In genomic region chr16:47612711-47613110, GRCh38 we compare ENCODE assay signal across 30 cellular contexts.
DNase-seq lines count a peak whose midpoint lies in the region; ATAC-seq and TF ChIP-seq lines count a peak whose summit lies in the region.
"Had no signal": no experiment of that assay in that cellular context is flagged by ENCODE, and none has a peak within 500 bp of the region (broad histone marks: within the 10 kb centered on the region; RNA-seq: fewer than 3 reads in every experiment).

No MANE protein-coding gene starts in this region.

- H3K27ac ChIP-seq in mammary epithelial cell (ENCODE audit: insufficient read depth, low read depth, low read length) (peak overlapping the region; percentile 33), foreskin keratinocyte (no peak overlapping the region)
- H3K27ac ChIP-seq: dorsolateral prefrontal cortex, SK-N-MC, suprapubic skin had no signal

- WGBS in mammary epithelial cell (ENCODE audit: low coverage, missing lambda C conversion rate): 50% methylated on average over 2 of the region's 2 CpGs

- H3K9me3 Mint-ChIP-seq in natural killer cell: no peaks in the 10 kb centered on the region
- H3K9me3 Mint-ChIP-seq in natural killer cell treated with Interleukin-12 subunit alpha and Interleukin-12 subunit beta and Interleukin-15 and Interleukin-18, amount 100 ng/mL, for 72 hours: peaks cover 3% of the 10 kb centered on the region
- no peaks in the 10 kb centered on the region for H3K9me3 Mint-ChIP-seq in stimulated activated effector memory CD8-positive, alpha-beta T cell treated with anti-CD3 and anti-CD28 coated beads, Interleukin-12 subunit alpha, Interleukin-12 subunit beta, amount 100 ng/mL, for 72 hours
- H3K9me3 Mint-ChIP-seq: activated T-helper 17 cell treated with anti-CD3 and anti-CD28 coated beads, Interleukin-2, amount 50 U/mL, for 72 hours; T-helper 1 cell treated with Interleukin-12 subunit alpha and Interleukin-12 subunit beta and Interleukin-4 antibody, amounts not matched to agents 30 μg/mL and 1 μg/mL, for 36 hours had no signal

- H3K79me2 ChIP-seq in mammary epithelial cell (ENCODE audit: insufficient read depth, low read length): no peaks in the 10 kb centered on the region

- no peaks in the 10 kb centered on the region for H3K27me3 ChIP-seq in mammary epithelial cell (ENCODE audit: insufficient read depth, low read length)
- H3K27me3 ChIP-seq in foreskin keratinocyte: no peaks in the 10 kb centered on the region
- H3K27me3 ChIP-seq in MG63: no peaks in the 10 kb centered on the region
- H3K27me3 ChIP-seq: dorsolateral prefrontal cortex, suprapubic skin had no signal

- H3K4me2 ChIP-seq in mammary epithelial cell (ENCODE audit: insufficient read depth, low read depth, low read length): peak overlapping the region; percentile 26

- H3K9ac ChIP-seq in mammary epithelial cell (ENCODE audit: insufficient read depth, low read length): no peak overlapping the region

- H3K36me3 ChIP-seq in mammary epithelial cell (ENCODE audit: insufficient read depth, low read length) (no peaks in the 10 kb centered on the region), MG63 (no peaks in the 10 kb centered on the region)

- H3K4me1 ChIP-seq in mammary epithelial cell (ENCODE audit: insufficient read depth, low read length) (peaks cover 21% of the 10 kb centered on the region), foreskin keratinocyte (peaks cover 14% of the 10 kb centered on the region)
- H3K4me1 ChIP-seq: HAP-1, suprapubic skin had no signal

- no peak overlapping the region for H3K4me3 ChIP-seq in mammary epithelial cell (replicated peaks in 1 of 3; ENCODE audit: insufficient read depth in 1 of 3, low read depth in 2 of 3, low read length in 3 of 3)
- H3K4me3 ChIP-seq in MG63: no peak overlapping the region
- H3K4me3 ChIP-seq: dorsolateral prefrontal cortex, HAP-1, SK-N-MC, suprapubic skin had no signal

- peak overlapping the region; percentile 75 for H2AFZ ChIP-seq in mammary epithelial cell (ENCODE audit: low read depth, low read length)

- H4K20me1 ChIP-seq in mammary epithelial cell (ENCODE audit: insufficient read depth, low read length): no peaks in the 10 kb centered on the region

- H3K27ac Mint-ChIP-seq in natural killer cell: peak overlapping the region; percentile 48 to 60
- peak overlapping the region in 1 of 2 donors; percentile 27 for H3K27ac Mint-ChIP-seq in natural killer cell treated with Interleukin-12 subunit alpha and Interleukin-12 subunit beta and Interleukin-15 and Interleukin-18, amount 100 ng/mL, for 72 hours
- H3K27ac Mint-ChIP-seq in stimulated activated effector memory CD8-positive, alpha-beta T cell treated with anti-CD3 and anti-CD28 coated beads, Interleukin-12 subunit alpha, Interleukin-12 subunit beta, amount 100 ng/mL, for 72 hours: peak overlapping the region; percentile 60
- H3K27ac Mint-ChIP-seq: activated CD4-positive, alpha-beta memory T cell treated with anti-CD3 and anti-CD28 coated beads, Interleukin-2, amount 10 ng/mL, durations not matched to agents 7 days and 5 days; activated naive CD8-positive, alpha-beta T cell; activated T-helper 17 cell treated with anti-CD3 and anti-CD28 coated beads, Interleukin-2, amount 50 U/mL, for 72 hours; T-helper 1 cell treated with Interleukin-12 subunit alpha and Interleukin-12 subunit beta and Interleukin-4 antibody, amounts not matched to agents 30 μg/mL and 1 μg/mL, for 36 hours had no signal

- dilution Hi-C loops in mammary epithelial cell (cut with HindIII; ENCODE audit: low sequenced_read_pairs): no loop called here

- CTCF ChIA-PET in mammary epithelial cell (lab: Charles Lee; ENCODE audit: low non-redundant PET): no interaction called here

- peaks cover 35 to 42% of the 10 kb centered on the region in 2 donors for H3K4me1 Mint-ChIP-seq in natural killer cell
- H3K4me1 Mint-ChIP-seq in natural killer cell treated with Interleukin-12 subunit alpha and Interleukin-12 subunit beta and Interleukin-15 and Interleukin-18, amount 100 ng/mL, for 72 hours (ENCODE audit: low read depth in 2 of 2): peaks cover 13 to 36% of the 10 kb centered on the region in 2 donors
- peaks cover 31% of the 10 kb centered on the region for H3K4me1 Mint-ChIP-seq in stimulated activated effector memory CD8-positive, alpha-beta T cell treated with anti-CD3 and anti-CD28 coated beads, Interleukin-12 subunit alpha, Interleukin-12 subunit beta, amount 100 ng/mL, for 72 hours
- H3K4me1 Mint-ChIP-seq: activated T-helper 17 cell treated with anti-CD3 and anti-CD28 coated beads, Interleukin-2, amount 50 U/mL, for 72 hours had no signal

- H3K36me3 Mint-ChIP-seq in natural killer cell: peaks cover 11% of the 10 kb centered on the region
- H3K36me3 Mint-ChIP-seq in natural killer cell treated with Interleukin-12 subunit alpha and Interleukin-12 subunit beta and Interleukin-15 and Interleukin-18, amount 100 ng/mL, for 72 hours: peaks cover 21% of the 10 kb centered on the region
- H3K36me3 Mint-ChIP-seq in stimulated activated effector memory CD8-positive, alpha-beta T cell treated with anti-CD3 and anti-CD28 coated beads, Interleukin-12 subunit alpha, Interleukin-12 subunit beta, amount 100 ng/mL, for 72 hours: no peaks in the 10 kb centered on the region

- no peaks in the 10 kb centered on the region for H3K9me3 ChIP-seq in mammary epithelial cell (replicated peaks; ENCODE audit: insufficient read depth, low read length)
- no peaks in the 10 kb centered on the region for H3K9me3 ChIP-seq in MG63
- H3K9me3 ChIP-seq: HAP-1, suprapubic skin had no signal

- no peak for TF ChIP-seq CTCF in natural killer cell (IDR thresholded peaks at IDR 0.05)
- no peak for TF ChIP-seq CTCF in mammary epithelial cell (conservative IDR thresholded peaks at IDR 0.05 in 1 of 2, IDR thresholded peaks at IDR 0.05 in 1 of 2; ENCODE audit: extremely low read depth in 1 of 2, insufficient read depth in 1 of 2, low read depth in 1 of 2, low read length in 2 of 2)
- TF ChIP-seq CTCF in foreskin keratinocyte (conservative IDR thresholded peaks at IDR 0.05): no peak

- H3K4me3 Mint-ChIP-seq in natural killer cell: peak overlapping the region; percentile 52
- no peak overlapping the region for H3K4me3 Mint-ChIP-seq in natural killer cell treated with Interleukin-12 subunit alpha and Interleukin-12 subunit beta and Interleukin-15 and Interleukin-18, amount 100 ng/mL, for 72 hours
- H3K4me3 Mint-ChIP-seq in stimulated activated effector memory CD8-positive, alpha-beta T cell treated with anti-CD3 and anti-CD28 coated beads, Interleukin-12 subunit alpha, Interleukin-12 subunit beta, amount 100 ng/mL, for 72 hours: no peak overlapping the region
- H3K4me3 Mint-ChIP-seq: activated CD4-positive, alpha-beta memory T cell treated with anti-CD3 and anti-CD28 coated beads, Interleukin-2, amount 10 ng/mL, durations not matched to agents 7 days and 5 days; activated naive CD8-positive, alpha-beta T cell; activated T-helper 17 cell treated with anti-CD3 and anti-CD28 coated beads, Interleukin-2, amount 50 U/mL, for 72 hours; T-helper 1 cell treated with Interleukin-12 subunit alpha and Interleukin-12 subunit beta and Interleukin-4 antibody, amounts not matched to agents 30 μg/mL and 1 μg/mL, for 36 hours had no signal

- ATAC-seq in natural killer cell (peak in 1 of 3 donors; percentile 65), foreskin keratinocyte (peak; percentile 57)
- no peak for ATAC-seq in natural killer cell treated with Interleukin-12 subunit alpha and Interleukin-12 subunit beta and Interleukin-15 and Interleukin-18, amount 100 ng/mL, for 72 hours
- ATAC-seq in stimulated activated effector memory CD8-positive, alpha-beta T cell treated with anti-CD3 and anti-CD28 coated beads, Interleukin-12 subunit alpha, Interleukin-12 subunit beta, amount 100 ng/mL, for 72 hours: no peak
- ATAC-seq: activated CD4-positive, CD25-positive, alpha-beta regulatory T cell treated with anti-CD3 and anti-CD28 coated beads, Interleukin-2, amount 50 U/mL, for 24 hours; activated T-helper 17 cell treated with anti-CD3 and anti-CD28 coated beads, Interleukin-2, amount 50 U/mL, for 72 hours; left colon; sciatic nerve had no signal

- in situ Hi-C loops in mammary epithelial cell (cut with MboI; ENCODE audit: low sequenced_read_pairs in 2 of 2): no loop called here

- no peaks in the 10 kb centered on the region for H3K27me3 Mint-ChIP-seq in natural killer cell (ENCODE audit: low read depth in 2 of 2)
- H3K27me3 Mint-ChIP-seq in natural killer cell treated with Interleukin-12 subunit alpha and Interleukin-12 subunit beta and Interleukin-15 and Interleukin-18, amount 100 ng/mL, for 72 hours: no peaks in the 10 kb centered on the region
- H3K27me3 Mint-ChIP-seq: activated CD4-positive, alpha-beta memory T cell treated with anti-CD3 and anti-CD28 coated beads, Interleukin-2, amount 10 ng/mL, durations not matched to agents 7 days and 5 days; activated naive CD8-positive, alpha-beta T cell; activated T-helper 17 cell treated with anti-CD3 and anti-CD28 coated beads, Interleukin-2, amount 50 U/mL, for 72 hours had no signal

- intact Hi-C loops in natural killer cell (cut with micrococcal nuclease): no loop called here
- intact Hi-C loops in mammary epithelial cell (cut with micrococcal nuclease): no loop called here

- DNase-seq in natural killer cell (no peak), mammary epithelial cell (peak; percentile 80), foreskin keratinocyte (peak; percentile 26 to 58), MG63 (no peak), NCI-H2227 (lab: John Stamatoyannopoulos, UW; ENCODE audit: unreplicated experiment) (no peak)
- DNase-seq in natural killer cell treated with Interleukin-12 subunit alpha and Interleukin-12 subunit beta and Interleukin-15 and Interleukin-18, amount 100 ng/mL, for 72 hours (ENCODE audit: low spot score): no peak
- no peak for DNase-seq in stimulated activated effector memory CD8-positive, alpha-beta T cell treated with anti-CD3 and anti-CD28 coated beads, Interleukin-12 subunit alpha, Interleukin-12 subunit beta, amount 100 ng/mL, for 72 hours (ENCODE audit: low spot score in 2 of 2)
- no peak for DNase-seq in stimulated activated CD4-positive, alpha-beta T cell treated with anti-CD3 and anti-CD28 coated beads, Interleukin-2, amount 100 ng/mL, for 24 hours
- DNase-seq: ACHN; activated CD4-positive, alpha-beta memory T cell treated with anti-CD3 and anti-CD28 coated beads, Interleukin-2, amount 10 ng/mL, durations not matched to agents 7 days and 5 days; activated CD8-positive, alpha-beta memory T cell treated with anti-CD3 and anti-CD28 coated beads, Interleukin-2, amount 50 U/mL, for 48 hours; DMS53; dorsolateral prefrontal cortex; foreskin melanocyte; GDM1; left colon; NCI-H1105 treated with DMSO at 0.1 percent for 48 hours; NCI-H1930; NCI-H345; NCI-H774; posterior cingulate gyrus; stimulated activated naive CD4-positive, alpha-beta T cell had no signal

- BruUV-seq in mammary epithelial cell (replicated peaks; lab: Mats Ljungman, UMichigan): no TSS peak

Comparison
In these comparisons a context has a peak if more than half of its experiments do, and no peak if none do; other contexts are left out.
1. DNase-seq: peak in mammary epithelial cell (single experiment) and foreskin keratinocyte (2 of 2); none in natural killer cell (single experiment), natural killer cell treated with Interleukin-12 subunit alpha and Interleukin-12 subunit beta and Interleukin-15 and Interleukin-18, amount 100 ng/mL, for 72 hours (single experiment), stimulated activated effector memory CD8-positive, alpha-beta T cell treated with anti-CD3 and anti-CD28 coated beads, Interleukin-12 subunit alpha, Interleukin-12 subunit beta, amount 100 ng/mL, for 72 hours (0 of 2), stimulated activated CD4-positive, alpha-beta T cell treated with anti-CD3 and anti-CD28 coated beads, Interleukin-2, amount 100 ng/mL, for 24 hours (0 of 2), MG63 (single experiment) and NCI-H2227 (single experiment).